1 cellular context compared by ENCODE assay signal in the genomic region with DNA sequence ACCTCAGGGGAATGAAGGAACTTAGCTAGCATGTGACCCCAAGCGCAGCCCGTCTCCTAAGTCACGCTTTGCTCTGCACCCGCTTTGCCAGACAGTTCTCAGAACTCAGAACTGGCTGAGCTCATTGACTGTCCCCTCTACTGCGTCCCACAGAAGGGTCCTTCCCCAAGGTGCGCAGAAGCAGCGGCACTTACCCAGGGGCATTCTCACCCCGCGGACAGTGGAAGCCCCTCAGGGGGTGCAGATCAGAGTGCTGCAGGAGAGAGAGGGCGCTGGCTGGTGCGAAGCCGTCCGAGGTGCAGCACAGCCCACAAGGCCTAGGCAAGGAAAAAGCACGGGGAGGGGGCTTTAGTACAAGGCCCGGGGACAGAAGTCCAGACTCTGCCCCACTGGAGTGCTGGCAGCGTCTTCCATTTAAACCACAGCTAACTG.
TF ChIP-seq lines count a peak whose summit lies in the region.

No MANE protein-coding gene starts in this region.

TF ChIP-seq in GM23338, 12 proteins besides CTCF, POLR2A, EP300 and RAD21 (continued from another document):
- TF ChIP-seq ZNF462 (CRISPR knock-in tag; IDR thresholded peaks at IDR 0.05) (no peak), ZNF114 (CRISPR knock-in tag; IDR thresholded peaks at IDR 0.05) (no peak), EZH2 (IDR thresholded peaks at IDR 0.05; ENCODE audit: low read depth, unreplicated experiment) (no peak), NANOG (IDR thresholded peaks at IDR 0.05; ENCODE audit: borderline replicate concordance) (no peak), CREB1 (CRISPR knock-in tag; IDR thresholded peaks at IDR 0.05; ENCODE audit: low read depth) (no peak), STAT1 (IDR thresholded peaks at IDR 0.05; ENCODE audit: unreplicated experiment) (no peak), POLR2AphosphoS5 (IDR thresholded peaks at IDR 0.05; ENCODE audit: low read depth) (no peak)
- TF ChIP-seq, protein P1, sequence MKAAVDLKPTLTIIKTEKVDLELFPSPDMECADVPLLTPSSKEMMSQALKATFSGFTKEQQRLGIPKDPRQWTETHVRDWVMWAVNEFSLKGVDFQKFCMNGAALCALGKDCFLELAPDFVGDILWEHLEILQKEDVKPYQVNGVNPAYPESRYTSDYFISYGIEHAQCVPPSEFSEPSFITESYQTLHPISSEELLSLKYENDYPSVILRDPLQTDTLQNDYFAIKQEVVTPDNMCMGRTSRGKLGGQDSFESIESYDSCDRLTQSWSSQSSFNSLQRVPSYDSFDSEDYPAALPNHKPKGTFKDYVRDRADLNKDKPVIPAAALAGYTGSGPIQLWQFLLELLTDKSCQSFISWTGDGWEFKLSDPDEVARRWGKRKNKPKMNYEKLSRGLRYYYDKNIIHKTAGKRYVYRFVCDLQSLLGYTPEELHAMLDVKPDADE (IDR thresholded peaks at IDR 0.05): no peak
